20 cellular contexts compared by ENCODE assay signal in genomic region chr11:16898274-16898985, GRCh38.
DNase-seq lines count a peak whose midpoint lies in the region; ATAC-seq and TF ChIP-seq lines count a peak whose summit lies in the region.
"Had no signal": no experiment of that assay in that cellular context is flagged by ENCODE, and none has a peak within 500 bp of the region (broad histone marks: within the 10 kb centered on the region; RNA-seq: fewer than 3 reads in every experiment).

No MANE protein-coding gene starts in this region.

- no peak overlapping the region for H4K91ac ChIP-seq in trophoblast cell (ENCODE audit: low read depth, low read length)

- TF ChIP-seq EP300 in tibial nerve (IDR thresholded peaks at IDR 0.05) = no peak

- TF ChIP-seq CTCF in WTC11 (IDR thresholded peaks at IDR 0.05) = no peak
- no peak for TF ChIP-seq CTCF in tibial nerve (IDR thresholded peaks at IDR 0.05)

- no peak overlapping the region for H2BK12ac ChIP-seq in trophoblast cell (ENCODE audit: low read length)

- H3K4me2 ChIP-seq in trophoblast cell (ENCODE audit: low read length) = no peak overlapping the region
- H3K4me2 ChIP-seq: KMS-11, smooth muscle cell had no signal

- CTCF ChIA-PET in WTC11 (lab: Charles Lee) = interaction anchor here (1.6 kb wide), 1 partner anchor 165 kb away, joined by 5 read pairs; no protein-coding TSS in a partner anchor

- H3K36me3 ChIP-seq in trophoblast cell (ENCODE audit: control insufficient read depth in 1 of 2, insufficient read depth in 2 of 2, low read length in 2 of 2) (no peaks in the 10 kb centered on the region), tibial nerve (no peaks in the 10 kb centered on the region)
- H3K36me3 ChIP-seq: thoracic aorta had no signal

- ATAC-seq in WTC11 (no peak), left lobe of liver (peak; percentile 76)
- ATAC-seq in stimulated activated naive B cell treated with anti-CD40 and anti-IgM and Interleukin-4, amounts not matched to agents 10 μg/mL and 1 μg/mL and 100 μg/mL, for 72 hours (replicated peaks) = no peak

- peaks cover 3% of the 10 kb centered on the region; the same call in 1 of the 2 replicates for H3K9me3 Mint-ChIP-seq in WTC11
- H3K9me3 Mint-ChIP-seq in stimulated activated naive B cell treated with anti-CD40 and anti-IgM and Interleukin-4, amounts not matched to agents 10 μg/mL and 1 μg/mL and 100 μg/mL, for 72 hours = peaks cover 2 to 4% of the 10 kb centered on the region in 2 donors
- H3K9me3 Mint-ChIP-seq: CD8-positive, alpha-beta memory T cell; T-helper 1 cell treated with Interleukin-12 subunit alpha and Interleukin-12 subunit beta and Interleukin-4 antibody, amounts not matched to agents 30 μg/mL and 1 μg/mL, for 36 hours had no signal

- no peak overlapping the region for H2AK5ac ChIP-seq in trophoblast cell (ENCODE audit: low read length)

- no peak overlapping the region for H2BK5ac ChIP-seq in trophoblast cell (ENCODE audit: low read depth, low read length, poor library complexity)

- no peak overlapping the region for H4K8ac ChIP-seq in trophoblast cell (ENCODE audit: low read depth, low read length)

- H3K14ac ChIP-seq in trophoblast cell (ENCODE audit: low read length) = no peak overlapping the region

- no peak overlapping the region for H3K18ac ChIP-seq in trophoblast cell (ENCODE audit: low read length)

- POLR2A ChIA-PET in WTC11 (lab: Charles Lee) = no interaction called here

- peaks cover 5 to 11% of the 10 kb centered on the region in 2 experiments for H3K4me1 ChIP-seq in trophoblast cell (ENCODE audit: control insufficient read depth in 1 of 2, insufficient read depth in 2 of 2, low read length in 2 of 2)
- peaks cover 0 to 27% (median 0%) of the 10 kb centered on the region in 4 donors for H3K4me1 ChIP-seq in tibial nerve

- no peak overlapping the region for H3K4ac ChIP-seq in trophoblast cell (ENCODE audit: low read depth, low read length)

- no peak overlapping the region for H3K27ac ChIP-seq in trophoblast cell (ENCODE audit: low read depth, low read length)
- peak overlapping the region in 2 of 4 donors; percentile 9 to 57 for H3K27ac ChIP-seq in tibial nerve
- H3K27ac ChIP-seq: 22Rv1, epithelial cell of prostate, KMS-11, thoracic aorta had no signal

- H3K27me3 ChIP-seq in trophoblast cell (ENCODE audit: insufficient read depth, low read length) (no peaks in the 10 kb centered on the region), tibial nerve (no peaks in the 10 kb centered on the region)

- H3K27me3 Mint-ChIP-seq in WTC11 (ENCODE audit: low read depth) = peaks cover 65% of the 10 kb centered on the region
- no peaks in the 10 kb centered on the region for H3K27me3 Mint-ChIP-seq in stimulated activated naive B cell treated with anti-CD40 and anti-IgM and Interleukin-4, amounts not matched to agents 10 μg/mL and 1 μg/mL and 100 μg/mL, for 72 hours

- no peaks in the 10 kb centered on the region for H3K79me2 ChIP-seq in trophoblast cell (ENCODE audit: control insufficient read depth, insufficient read depth, low read length, poor library complexity)

- H3K23ac ChIP-seq in trophoblast cell (ENCODE audit: low read length) = no peak overlapping the region

- H3K4me1 Mint-ChIP-seq in WTC11 = peaks cover 55% of the 10 kb centered on the region
- H3K4me1 Mint-ChIP-seq in stimulated activated naive B cell treated with anti-CD40 and anti-IgM and Interleukin-4, amounts not matched to agents 10 μg/mL and 1 μg/mL and 100 μg/mL, for 72 hours = peaks cover 47 to 85% of the 10 kb centered on the region in 2 donors

- H3K79me1 ChIP-seq in trophoblast cell (ENCODE audit: low read length) = peaks cover under 1% of the 10 kb centered on the region

- H3K4me3 Mint-ChIP-seq in WTC11 = peak overlapping the region; percentile 50
- no peak overlapping the region for H3K4me3 Mint-ChIP-seq in stimulated activated naive B cell treated with anti-CD40 and anti-IgM and Interleukin-4, amounts not matched to agents 10 μg/mL and 1 μg/mL and 100 μg/mL, for 72 hours
- H3K4me3 Mint-ChIP-seq: CD8-positive, alpha-beta memory T cell; T-helper 1 cell treated with Interleukin-12 subunit alpha and Interleukin-12 subunit beta and Interleukin-4 antibody, amounts not matched to agents 30 μg/mL and 1 μg/mL, for 36 hours had no signal

- WGBS in trophoblast cell (ENCODE audit: extremely low coverage, insufficient coverage, insufficient read length) = no CpG with 5 or more reads among the region's 1 CpG
- WGBS in tibial nerve, 2 donors = 80 to 83% methylated on average over 1 of the region's 1 CpG

- no peak overlapping the region for H4K12ac ChIP-seq in trophoblast cell (ENCODE audit: low read depth, low read length)

- TF ChIP-seq POLR2A in tibial nerve (IDR thresholded peaks at IDR 0.05) = no peak

- DNase-seq in NCI-H1092 treated with DMSO at 0.1 percent for 48 hours (lab: John Stamatoyannopoulos, UW) (peak; percentile 41), NCI-H1092 (lab: John Stamatoyannopoulos, UW) (no peak), WTC11 (ENCODE audit: low spot score) (no peak), left lobe of liver (ENCODE audit: low spot score) (no peak), SHP77 (lab: John Stamatoyannopoulos, UW) (no peak), trophoblast cell (no peak), tibial nerve (ENCODE audit: low spot score in 2 of 2) (no peak)
- no peak for DNase-seq in stimulated activated naive B cell treated with anti-CD40 and anti-IgM and Interleukin-4, amounts not matched to agents 10 μg/mL and 1 μg/mL and 100 μg/mL, for 72 hours
- DNase-seq: activated CD4-positive, alpha-beta T cell treated with anti-CD3 and anti-CD28 coated beads, Interleukin-2, amount 50 U/mL, for 1 hour; CD8-positive, alpha-beta memory T cell; DMS53; GOT3; NCI-H1694 treated with DMSO at 0.1 percent for 48 hours; stimulated activated CD4-positive, alpha-beta T cell treated with anti-CD3 and anti-CD28 coated beads, Interleukin-2, amount 100 ng/mL, for 24 hours had no signal

- no peak overlapping the region for H3K4me3 ChIP-seq in trophoblast cell (ENCODE audit: low read depth, low read length)
- no peak overlapping the region for H3K4me3 ChIP-seq in tibial nerve
- H3K4me3 ChIP-seq: smooth muscle cell, thoracic aorta had no signal

- no peak overlapping the region for H3K27ac Mint-ChIP-seq in WTC11
- peak overlapping the region; percentile 56 for H3K27ac Mint-ChIP-seq in stimulated activated naive B cell treated with anti-CD40 and anti-IgM and Interleukin-4, amounts not matched to agents 10 μg/mL and 1 μg/mL and 100 μg/mL, for 72 hours
- H3K27ac Mint-ChIP-seq: T-helper 1 cell treated with Interleukin-12 subunit alpha and Interleukin-12 subunit beta and Interleukin-4 antibody, amounts not matched to agents 30 μg/mL and 1 μg/mL, for 36 hours had no signal

- H2BK120ac ChIP-seq in trophoblast cell (ENCODE audit: insufficient read depth, low read length, poor library complexity) = no peak overlapping the region

- H3K9me3 ChIP-seq in trophoblast cell (ENCODE audit: insufficient read depth, low read depth, low read length) (no peaks in the 10 kb centered on the region), tibial nerve (no peaks in the 10 kb centered on the region)
- H3K9me3 ChIP-seq: thoracic aorta had no signal

- H3K9ac ChIP-seq in trophoblast cell (ENCODE audit: low read length) = no peak overlapping the region
- H3K9ac ChIP-seq: KMS-11 had no signal

- no peak overlapping the region for H2AFZ ChIP-seq in trophoblast cell (ENCODE audit: insufficient read depth, low read length, poor library complexity)

- no peaks in the 10 kb centered on the region for H3K36me3 Mint-ChIP-seq in WTC11
- H3K36me3 Mint-ChIP-seq in stimulated activated naive B cell treated with anti-CD40 and anti-IgM and Interleukin-4, amounts not matched to agents 10 μg/mL and 1 μg/mL and 100 μg/mL, for 72 hours = peaks cover 19 to 36% of the 10 kb centered on the region in 2 donors
- H3K36me3 Mint-ChIP-seq: CD8-positive, alpha-beta memory T cell had no signal

TF ChIP-seq in WTC11, 78 proteins besides CTCF, POLR2A, EP300 and RAD21 (continues in another document):
- no peak for TF ChIP-seq ETV6 (CRISPR knock-in tag; IDR thresholded peaks at IDR 0.05)
- TF ChIP-seq TCF7 (CRISPR knock-in tag; IDR thresholded peaks at IDR 0.05; ENCODE audit: low read depth) = no peak
- TF ChIP-seq HMGA2 (CRISPR knock-in tag; IDR thresholded peaks at IDR 0.05) = no peak
- TF ChIP-seq, protein P1, sequence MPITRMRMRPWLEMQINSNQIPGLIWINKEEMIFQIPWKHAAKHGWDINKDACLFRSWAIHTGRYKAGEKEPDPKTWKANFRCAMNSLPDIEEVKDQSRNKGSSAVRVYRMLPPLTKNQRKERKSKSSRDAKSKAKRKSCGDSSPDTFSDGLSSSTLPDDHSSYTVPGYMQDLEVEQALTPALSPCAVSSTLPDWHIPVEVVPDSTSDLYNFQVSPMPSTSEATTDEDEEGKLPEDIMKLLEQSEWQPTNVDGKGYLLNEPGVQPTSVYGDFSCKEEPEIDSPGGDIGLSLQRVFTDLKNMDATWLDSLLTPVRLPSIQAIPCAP (CRISPR knock-in tag; IDR thresholded peaks at IDR 0.05) = no peak
- no peak for TF ChIP-seq ZNF121 (CRISPR knock-in tag; IDR thresholded peaks at IDR 0.05)
- TF ChIP-seq ZNF532 (CRISPR knock-in tag; IDR thresholded peaks at IDR 0.05; ENCODE audit: borderline replicate concordance) = no peak
